Comparison of ENCODE assay signal across 11 cellular contexts in genomic region chr1:81689531-81689941, GRCh38.
A peak's percentile ranks its signal among the peaks of the same experiment; 100 is the strongest.
DNase-seq lines count a peak whose midpoint lies in the region; ATAC-seq and TF ChIP-seq lines count a peak whose summit lies in the region.
"Had no signal": no experiment of that assay in that cellular context is flagged by ENCODE, and none has a peak within 500 bp of the region (broad histone marks: within the 10 kb centered on the region; RNA-seq: fewer than 3 reads in every experiment).

No MANE protein-coding gene starts in this region.

- H3K36me3 ChIP-seq in brain microvascular endothelial cell (replicated peaks) (no peaks in the 10 kb centered on the region), suprapubic skin (no peaks in the 10 kb centered on the region)

- ATAC-seq in right cardiac atrium = peak; percentile 75 to 88
- ATAC-seq: T-cell had no signal

- TF ChIP-seq CTCF in brain microvascular endothelial cell (IDR thresholded peaks at IDR 0.05; ENCODE audit: low read depth, low read length, missing control alignments) = no peak
- TF ChIP-seq CTCF in suprapubic skin (IDR thresholded peaks at IDR 0.05) = no peak

- TF ChIP-seq EP300 in suprapubic skin (IDR thresholded peaks at IDR 0.05) = no peak

- in situ Hi-C loops in brain microvascular endothelial cell (cut with HindIII; ENCODE audit: low pct_ligation_motif_present, low sequenced_read_pairs) = no loop called here

- TF ChIP-seq POLR2A in suprapubic skin (IDR thresholded peaks at IDR 0.05) (no peak), erythroblast (IDR thresholded peaks at IDR 0.05; ENCODE audit: low read length) (no peak)

- whole genome bisulfite sequencing in right cardiac atrium = 48% methylated on average over 5 of the region's 5 CpGs
- WGBS in suprapubic skin = 23% methylated on average over 5 of the region's 5 CpGs

- H3K27ac ChIP-seq in brain microvascular endothelial cell (no peak overlapping the region), right cardiac atrium (ENCODE audit: low read length) (no peak overlapping the region), suprapubic skin (peak overlapping the region; percentile 10)
- H3K27ac ChIP-seq: KMS-11 had no signal

- H3K9me3 ChIP-seq in right cardiac atrium (ENCODE audit: control insufficient read depth, low read length) = no peaks in the 10 kb centered on the region
- no peaks in the 10 kb centered on the region for H3K9me3 ChIP-seq in suprapubic skin

- DNase-seq in HCEC 1CT (peak; percentile 88), brain microvascular endothelial cell (peak; percentile 51), right cardiac atrium (no peak), suprapubic skin (ENCODE audit: low spot score in 2 of 2) (no peak), T1000 (lab: John Stamatoyannopoulos, UW) (no peak), erythroblast (lab: John Stamatoyannopoulos, UW) (no peak)
- no peak for DNase-seq in stimulated activated CD4-positive, alpha-beta T cell treated with anti-CD3 and anti-CD28 coated beads, Interleukin-15, amount 100 ng/mL, for 24 hours
- DNase-seq: activated CD4-positive, alpha-beta T cell treated with anti-CD3 and anti-CD28 coated beads for 4 hours; NCI-H2081; T-cell had no signal

- no peak overlapping the region for H3K4me3 ChIP-seq in brain microvascular endothelial cell (ENCODE audit: low read depth, low read length)
- no peak overlapping the region for H3K4me3 ChIP-seq in right cardiac atrium (ENCODE audit: low read length)
- H3K4me3 ChIP-seq in suprapubic skin = no peak overlapping the region

- intact Hi-C loops in right cardiac atrium (cut with DNase I) = no loop called here

- no peaks in the 10 kb centered on the region for H3K4me1 ChIP-seq in right cardiac atrium (ENCODE audit: control insufficient read depth, insufficient read depth, low read length)
- peaks cover 8% of the 10 kb centered on the region for H3K4me1 ChIP-seq in suprapubic skin

- H3K27me3 ChIP-seq in brain microvascular endothelial cell (replicated peaks) = no peaks in the 10 kb centered on the region
- H3K27me3 ChIP-seq in right cardiac atrium (ENCODE audit: control insufficient read depth, insufficient read depth) = no peaks in the 10 kb centered on the region
- H3K27me3 ChIP-seq in suprapubic skin = no peaks in the 10 kb centered on the region

Comparison
In these comparisons a context has a peak if more than half of its experiments do, and no peak if none do; other contexts are left out.
1. DNase-seq: peak in HCEC 1CT (single experiment) and brain microvascular endothelial cell (single experiment); none in right cardiac atrium (0 of 3), suprapubic skin (0 of 2), stimulated activated CD4-positive, alpha-beta T cell treated with anti-CD3 and anti-CD28 coated beads, Interleukin-15, amount 100 ng/mL, for 24 hours (single experiment), T1000 (single experiment) and erythroblast (0 of 2).